8 cellular contexts compared by ENCODE assay signal in genomic region chr10:31927597-31928530, GRCh38.
A peak's percentile ranks its signal among the peaks of the same experiment; 100 is the strongest.
DNase-seq lines count a peak whose midpoint lies in the region; ATAC-seq and TF ChIP-seq lines count a peak whose summit lies in the region.

No MANE protein-coding gene starts in this region.

- ATAC-seq in HG02840 (IDR thresholded peaks at IDR 0.05; ENCODE audit: low FRiP score, unreplicated experiment): peak; percentile 28

- peak; percentile 55 for TF ChIP-seq CTCF in choroid plexus epithelial cell (conservative IDR thresholded peaks at IDR 0.05; ENCODE audit: low read depth, low read length)

- H3K4me3 ChIP-seq in choroid plexus epithelial cell (ENCODE audit: low read depth, low read length): peak overlapping the region; percentile 83

- DNase-seq in NCI-H1417 (lab: John Stamatoyannopoulos, UW) (peak; percentile 25 to 85 (median 56)), NCI-H1417 treated with DMSO at 0.1 percent for 48 hours (lab: John Stamatoyannopoulos, UW) (no peak), NCI-H146 treated with DMSO at 0.1 percent for 48 hours (lab: John Stamatoyannopoulos, UW; ENCODE audit: unreplicated experiment) (peak; percentile 38), choroid plexus epithelial cell (ENCODE audit: low read depth) (peak; percentile 58), kidney glomerular epithelial cell (lab: John Stamatoyannopoulos, UW) (peak; percentile 16)
- DNase-seq in activated CD4-positive, CD25-positive, alpha-beta regulatory T cell treated with anti-CD3 and anti-CD28 coated beads, Interleukin-2, amount 50 U/mL, for 16 hours (ENCODE audit: low read depth, low spot score): peak; percentile 20
- peak; percentile 34 for DNase-seq in stimulated activated CD4-positive, alpha-beta T cell treated with anti-CD3 and anti-CD28 coated beads, Interleukin-1b, Interleukin-23, amount 100 ng/mL, for 48 hours
